ENCODE assay signal across 15 cellular contexts in genomic region chr17:83091257-83092141, GRCh38. TPM values are rescaled to one million over a fixed set of nuclear protein-coding genes. Genes with fewer than 3 reads are reported as not detected.
A peak's percentile ranks its signal among the peaks of the same experiment; 100 is the strongest.
DNase-seq lines count a peak whose midpoint lies in the region; ATAC-seq, FAIRE-seq and TF ChIP-seq lines count a peak whose summit lies in the region.
"Had no signal": no experiment of that assay in that cellular context is flagged by ENCODE, and none has a peak within 500 bp of the region (broad histone marks: within the 10 kb centered on the region; RNA-seq: fewer than 3 reads in every experiment).

No MANE protein-coding gene starts in this region.

- DNase-seq in H7 (peak; percentile 70), kidney (no peak), sciatic nerve (ENCODE audit: low spot score) (no peak), NCI-H510A (lab: John Stamatoyannopoulos, UW) (no peak), activated T-cell treated with anti-CD3 and anti-CD28 coated beads for 4 hours (no peak), SKM-1 (lab: John Stamatoyannopoulos, UW; ENCODE audit: unreplicated experiment) (no peak), iPS-NIHi7 (ENCODE audit: extremely low spot score) (no peak)
- no peak for DNase-seq in central memory CD8-positive, alpha-beta T cell (ENCODE audit: low spot score in 2 of 2)
- DNase-seq: activated CD4-positive, alpha-beta T cell treated with anti-CD3 and anti-CD28 coated beads for 4 hours; kidney glomerular epithelial cell; NCI-H1105 treated with DMSO at 0.1 percent for 48 hours; NCI-H524 treated with DMSO at 0.1 percent for 48 hours; SK-N-SH had no signal

- peaks cover 5% of the 10 kb centered on the region; the same call in 1 of the 2 replicates for H3K36me3 ChIP-seq in H7 (replicated peaks; ENCODE audit: control insufficient read depth, insufficient read depth, low read length)
- H3K36me3 ChIP-seq in kidney (ENCODE audit: control insufficient read depth in 1 of 2, insufficient read depth in 2 of 2, low read length in 2 of 2) = peaks cover 5 to 26% of the 10 kb centered on the region in 2 donors
- H3K36me3 ChIP-seq: uterus had no signal

- no peak for FAIRE-seq in kidney (lab: Jason Lieb, UNC)

- peaks cover 5% of the 10 kb centered on the region for H3K4me1 Mint-ChIP-seq in central memory CD8-positive, alpha-beta T cell

- H3K4me3 ChIP-seq in H7 (ENCODE audit: insufficient read depth, low read depth, low read length) = no peak overlapping the region
- no peak overlapping the region for H3K4me3 ChIP-seq in kidney (ENCODE audit: low read length in 2 of 2)
- H3K4me3 ChIP-seq: uterus had no signal

- H3K36me3 Mint-ChIP-seq in central memory CD8-positive, alpha-beta T cell (ENCODE audit: insufficient read depth) = peaks cover 52% of the 10 kb centered on the region

- peak overlapping the region; percentile 81 to 85 for H3K27ac ChIP-seq in kidney (ENCODE audit: low read depth in 2 of 2, low read length in 2 of 2)
- H3K27ac ChIP-seq: uterus had no signal

- peak overlapping the region; percentile 38 for H3K4me3 Mint-ChIP-seq in central memory CD8-positive, alpha-beta T cell

- H3K27me3 Mint-ChIP-seq in central memory CD8-positive, alpha-beta T cell = no peaks in the 10 kb centered on the region

- peak overlapping the region; percentile 72 for H3K27ac Mint-ChIP-seq in central memory CD8-positive, alpha-beta T cell (ENCODE audit: low read depth)
- H3K27ac Mint-ChIP-seq: activated T-helper 2 cell treated with anti-CD3 and anti-CD28 coated beads, Interferon-gamma antibody, Interleukin-2, Interleukin-4, amounts not matched to agents 10 μg/mL and 5 μg/mL and 100 μg/mL, durations not matched to agents 14 hours and 24 hours and 36 hours had no signal

- intact Hi-C loops in kidney (cut with DNase I) (no loop called here), sciatic nerve (cut with DNase I) (no loop called here)

- ATAC-seq in central memory CD8-positive, alpha-beta T cell (replicated peaks; ENCODE audit: extremely low read depth, poor library complexity, severe bottlenecking) = no peak
- peak; percentile 66 for ATAC-seq in sciatic nerve

- no peaks in the 10 kb centered on the region for H3K9me3 Mint-ChIP-seq in central memory CD8-positive, alpha-beta T cell
- H3K9me3 Mint-ChIP-seq: activated T-helper 2 cell treated with anti-CD3 and anti-CD28 coated beads, Interferon-gamma antibody, Interleukin-2, Interleukin-4, amounts not matched to agents 10 μg/mL and 5 μg/mL and 100 μg/mL, durations not matched to agents 14 hours and 24 hours and 36 hours had no signal

- peaks cover 0 to 41% of the 10 kb centered on the region in 2 donors for H3K4me1 ChIP-seq in kidney (ENCODE audit: control insufficient read depth in 1 of 2, insufficient read depth in 1 of 2, low read depth in 1 of 2, low read length in 2 of 2)

- no peak for TF ChIP-seq CTCF in kidney (IDR thresholded peaks at IDR 0.05; ENCODE audit: borderline replicate concordance, extremely low read depth, insufficient read depth)

- peak overlapping the region in 1 of 2 donors; percentile 29 for H3K9ac ChIP-seq in kidney (ENCODE audit: low read length in 2 of 2)
- H3K9ac ChIP-seq: SK-N-SH had no signal

- H3K9me3 ChIP-seq in kidney (ENCODE audit: control insufficient read depth in 1 of 2, low read length in 2 of 2) = no peaks in the 10 kb centered on the region
- H3K9me3 ChIP-seq: SK-N-SH, uterus had no signal

- H3K27me3 ChIP-seq in H7 (ENCODE audit: control insufficient read depth, insufficient read depth, low read length) = no peaks in the 10 kb centered on the region
- H3K27me3 ChIP-seq: uterus had no signal

RNA-seq across cellular contexts. Expression of gene METRNL, which starts 12.1 kb away (rescaled TPM):
- 26.6 and 32.0 TPM in 2 replicates for total RNA-seq in H7 (2014; rRNA removed; shearing (Covaris generic))
- 61.5 TPM for total RNA-seq in kidney
- polyA plus RNA-seq in kidney (ENCODE audit: insufficient read depth, low read depth, low replicate concordance) = 107 TPM
- total RNA-seq in sciatic nerve = 131 TPM
